In the genomic region with DNA sequence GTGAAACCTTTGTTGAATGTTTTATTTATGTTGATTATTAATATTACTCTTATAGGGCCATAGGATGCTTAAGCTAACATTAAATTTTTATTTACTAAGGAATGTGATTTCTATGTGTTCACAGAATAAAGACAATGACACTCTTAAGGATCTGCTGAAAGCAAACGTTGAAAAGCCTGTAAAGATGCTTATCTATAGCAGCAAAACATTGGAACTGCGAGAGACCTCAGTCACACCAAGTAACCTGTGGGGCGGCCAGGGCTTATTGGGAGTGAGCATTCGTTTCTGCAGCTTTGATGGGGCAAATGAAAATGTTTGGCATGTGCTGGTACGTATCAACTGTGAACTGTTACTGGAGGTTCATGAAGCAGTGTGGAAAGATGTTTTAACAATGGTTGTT, we compare ENCODE assay signal across 26 cellular contexts.
"Had no signal": no experiment of that assay in that cellular context is flagged by ENCODE, and none has a peak within 500 bp of the region (broad histone marks: within the 10 kb centered on the region; RNA-seq: fewer than 3 reads in every experiment).

No MANE protein-coding gene starts in this region.

- H3K9ac ChIP-seq: neural progenitor cell had no signal

- H3K4me2 ChIP-seq: hepatocyte, neural progenitor cell had no signal

- H3K27me3 ChIP-seq: dorsolateral prefrontal cortex, gastrocnemius medialis, heart left ventricle, hepatocyte, neural progenitor cell, right atrium auricular region, sigmoid colon, spleen, tibial nerve, upper lobe of left lung had no signal

- H2AFZ ChIP-seq: hepatocyte, neural progenitor cell had no signal

- H3K4me3 ChIP-seq: dorsolateral prefrontal cortex, gastrocnemius medialis, heart left ventricle, hepatocyte, lung, neural progenitor cell, prostate gland, right atrium auricular region, sigmoid colon, spleen, thoracic aorta, tibial nerve, upper lobe of left lung had no signal

- ATAC-seq: esophagus mucosa; gastrocnemius medialis; heart left ventricle; left lobe of liver; naive thymus-derived CD4-positive, alpha-beta T cell; stimulated activated memory B cell treated with anti-CD40 and anti-IgM and Interleukin-4, amounts not matched to agents 10 μg/mL and 1 μg/mL and 100 μg/mL, for 72 hours had no signal

- H3K4me1 ChIP-seq: gastrocnemius medialis, prostate gland, right atrium auricular region, tibial nerve, upper lobe of left lung had no signal

- H3K9me3 ChIP-seq: gastrocnemius medialis, heart left ventricle, prostate gland, right atrium auricular region, sigmoid colon, spleen, thoracic aorta, tibial nerve, upper lobe of left lung had no signal

- FAIRE-seq: colon, urothelium cell line had no signal

- DNase-seq: dorsolateral prefrontal cortex; effector CD4-positive, alpha-beta T cell; foreskin fibroblast; gastrocnemius medialis; heart left ventricle; kidney; midbrain; naive thymus-derived CD4-positive, alpha-beta T cell; nucleus accumbens; sigmoid colon; spleen; stimulated activated CD4-positive, alpha-beta T cell treated with anti-CD3 and anti-CD28 coated beads, Interleukin-4, amount 100 ng/mL, for 4 hours; upper lobe of left lung had no signal

- H3K27ac ChIP-seq: epithelial cell of prostate, gastrocnemius medialis, hepatocyte, neural progenitor cell, prostate gland, right atrium auricular region, sigmoid colon, thoracic aorta, tibial nerve, upper lobe of left lung had no signal
